1 cellular context compared by ENCODE assay signal in the genomic region with DNA sequence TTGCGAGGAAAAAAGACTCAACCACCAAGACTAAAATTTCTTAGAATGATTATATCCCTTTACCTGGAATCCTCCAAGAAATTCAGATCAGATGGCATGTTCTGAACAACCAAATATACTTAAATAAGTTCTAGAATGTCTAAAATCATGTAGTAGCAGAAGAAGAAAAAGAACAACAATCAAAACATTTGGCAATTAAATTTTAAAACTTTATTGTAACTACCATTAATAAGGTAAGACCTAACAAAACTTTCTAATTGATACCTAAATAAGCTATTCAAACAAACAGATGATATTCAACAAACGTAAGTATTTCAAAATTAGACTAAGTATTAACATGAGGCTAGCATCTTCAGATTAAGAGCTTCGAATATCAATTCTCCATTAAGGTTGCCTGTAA.
TF ChIP-seq lines count a peak whose summit lies in the region.

No MANE protein-coding gene starts in this region.

TF ChIP-seq in WTC11, 78 proteins besides CTCF, POLR2A, EP300 and RAD21 (continued from another document):
- TF ChIP-seq, protein P1, sequence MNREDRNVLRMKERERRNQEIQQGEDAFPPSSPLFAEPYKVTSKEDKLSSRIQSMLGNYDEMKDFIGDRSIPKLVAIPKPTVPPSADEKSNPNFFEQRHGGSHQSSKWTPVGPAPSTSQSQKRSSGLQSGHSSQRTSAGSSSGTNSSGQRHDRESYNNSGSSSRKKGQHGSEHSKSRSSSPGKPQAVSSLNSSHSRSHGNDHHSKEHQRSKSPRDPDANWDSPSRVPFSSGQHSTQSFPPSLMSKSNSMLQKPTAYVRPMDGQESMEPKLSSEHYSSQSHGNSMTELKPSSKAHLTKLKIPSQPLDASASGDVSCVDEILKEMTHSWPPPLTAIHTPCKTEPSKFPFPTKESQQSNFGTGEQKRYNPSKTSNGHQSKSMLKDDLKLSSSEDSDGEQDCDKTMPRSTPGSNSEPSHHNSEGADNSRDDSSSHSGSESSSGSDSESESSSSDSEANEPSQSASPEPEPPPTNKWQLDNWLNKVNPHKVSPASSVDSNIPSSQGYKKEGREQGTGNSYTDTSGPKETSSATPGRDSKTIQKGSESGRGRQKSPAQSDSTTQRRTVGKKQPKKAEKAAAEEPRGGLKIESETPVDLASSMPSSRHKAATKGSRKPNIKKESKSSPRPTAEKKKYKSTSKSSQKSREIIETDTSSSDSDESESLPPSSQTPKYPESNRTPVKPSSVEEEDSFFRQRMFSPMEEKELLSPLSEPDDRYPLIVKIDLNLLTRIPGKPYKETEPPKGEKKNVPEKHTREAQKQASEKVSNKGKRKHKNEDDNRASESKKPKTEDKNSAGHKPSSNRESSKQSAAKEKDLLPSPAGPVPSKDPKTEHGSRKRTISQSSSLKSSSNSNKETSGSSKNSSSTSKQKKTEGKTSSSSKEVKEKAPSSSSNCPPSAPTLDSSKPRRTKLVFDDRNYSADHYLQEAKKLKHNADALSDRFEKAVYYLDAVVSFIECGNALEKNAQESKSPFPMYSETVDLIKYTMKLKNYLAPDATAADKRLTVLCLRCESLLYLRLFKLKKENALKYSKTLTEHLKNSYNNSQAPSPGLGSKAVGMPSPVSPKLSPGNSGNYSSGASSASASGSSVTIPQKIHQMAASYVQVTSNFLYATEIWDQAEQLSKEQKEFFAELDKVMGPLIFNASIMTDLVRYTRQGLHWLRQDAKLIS (CRISPR knock-in tag; IDR thresholded peaks at IDR 0.05; ENCODE audit: borderline replicate concordance), result no peak
- TF ChIP-seq, protein P2, sequence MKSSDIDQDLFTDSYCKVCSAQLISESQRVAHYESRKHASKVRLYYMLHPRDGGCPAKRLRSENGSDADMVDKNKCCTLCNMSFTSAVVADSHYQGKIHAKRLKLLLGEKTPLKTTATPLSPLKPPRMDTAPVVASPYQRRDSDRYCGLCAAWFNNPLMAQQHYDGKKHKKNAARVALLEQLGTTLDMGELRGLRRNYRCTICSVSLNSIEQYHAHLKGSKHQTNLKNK (CRISPR knock-in tag; IDR thresholded peaks at IDR 0.05), result no peak
- no peak for TF ChIP-seq CREM (CRISPR knock-in tag; IDR thresholded peaks at IDR 0.05)
- no peak for TF ChIP-seq ZNF416 (CRISPR knock-in tag; IDR thresholded peaks at IDR 0.05)
- TF ChIP-seq FOXJ3 (CRISPR knock-in tag; IDR thresholded peaks at IDR 0.05; ENCODE audit: borderline replicate concordance), result no peak
- TF ChIP-seq RELA (CRISPR knock-in tag; IDR thresholded peaks at IDR 0.05; ENCODE audit: borderline replicate concordance), result no peak
- TF ChIP-seq ELF4 (CRISPR knock-in tag; IDR thresholded peaks at IDR 0.05; ENCODE audit: low read depth), result no peak
